10 cellular contexts compared by ENCODE assay signal in the genomic region with DNA sequence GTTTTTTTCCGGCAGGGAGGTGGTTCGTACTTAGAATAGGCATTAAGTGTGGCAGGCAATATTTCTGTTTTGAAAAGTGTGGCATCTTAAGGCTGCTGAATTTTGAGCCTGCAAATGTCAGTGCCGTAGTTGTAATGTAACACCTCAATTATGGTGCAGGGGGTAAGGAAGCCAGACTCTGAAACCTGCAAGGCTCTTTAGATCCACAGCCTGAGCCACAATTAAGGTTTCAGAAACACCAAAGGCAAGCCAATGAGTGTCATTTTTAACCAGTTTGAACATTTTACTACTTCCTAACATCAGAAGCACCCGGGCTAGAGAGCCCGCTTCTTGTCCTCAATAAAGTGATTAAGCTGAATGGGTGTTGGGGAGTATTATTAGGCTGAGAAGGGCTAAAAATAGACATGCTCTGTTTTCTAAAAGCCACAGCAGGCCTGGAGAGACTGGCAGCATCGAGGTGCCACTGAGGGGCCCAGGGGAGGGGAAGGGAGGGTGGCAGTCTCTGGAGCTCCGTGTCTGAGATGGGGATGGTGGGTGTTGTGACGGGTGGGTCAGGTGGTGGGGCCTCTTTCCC.
DNase-seq lines count a peak whose midpoint lies in the region; FAIRE-seq and TF ChIP-seq lines count a peak whose summit lies in the region.
"Had no signal": no experiment of that assay in that cellular context is flagged by ENCODE, and none has a peak within 500 bp of the region (broad histone marks: within the 10 kb centered on the region; RNA-seq: fewer than 3 reads in every experiment).

No MANE protein-coding gene starts in this region.

- H3K79me2 ChIP-seq in KMS-11 (ENCODE audit: insufficient read depth, low read depth) = no peaks in the 10 kb centered on the region

- H3K9me3 Mint-ChIP-seq in T-helper 2 cell treated with Interferon-gamma antibody and Interleukin-4, amounts not matched to agents 5 μg/mL and 100 μg/mL, for 36 hours = no peaks in the 10 kb centered on the region

- H3K36me3 ChIP-seq in KMS-11 (ENCODE audit: insufficient read depth) (no peaks in the 10 kb centered on the region), left ventricle myocardium inferior (no peaks in the 10 kb centered on the region), spleen (peaks cover 0 to 8% (median 0%) of the 10 kb centered on the region in 6 donors)

- H3K27me3 Mint-ChIP-seq in T-helper 2 cell treated with Interferon-gamma antibody and Interleukin-4, amounts not matched to agents 5 μg/mL and 100 μg/mL, for 36 hours (ENCODE audit: low read depth) = peaks cover 7% of the 10 kb centered on the region

- H3K4me1 Mint-ChIP-seq in T-helper 2 cell treated with Interferon-gamma antibody and Interleukin-4, amounts not matched to agents 5 μg/mL and 100 μg/mL, for 36 hours (ENCODE audit: low read depth) = peaks cover 70% of the 10 kb centered on the region

- H3K27me3 ChIP-seq in KMS-11 (ENCODE audit: insufficient read depth, low read depth) (no peaks in the 10 kb centered on the region), left ventricle myocardium inferior (ENCODE audit: low read depth) (no peaks in the 10 kb centered on the region), spleen (replicated peaks in 1 of 7) (no peaks in the 10 kb centered on the region)

- no peak for DNase-seq in T-helper 2 cell treated with Interferon-gamma antibody and Interleukin-4, amounts not matched to agents 5 μg/mL and 100 μg/mL, for 36 hours (ENCODE audit: low spot score)
- DNase-seq in left ventricle myocardium inferior = peak; percentile 66
- no peak for DNase-seq in spleen
- no peak for DNase-seq in GM12892 (ENCODE audit: insufficient read length)
- DNase-seq in NCI-H526 treated with DMSO at 0.1 percent for 48 hours (lab: John Stamatoyannopoulos, UW) = no peak
- no peak for DNase-seq in NCI-H446 treated with DMSO at 0.1 percent for 48 hours (lab: John Stamatoyannopoulos, UW)
- no peak for DNase-seq in SHP77 treated with DMSO at 0.1 percent for 48 hours (lab: John Stamatoyannopoulos, UW)
- DNase-seq: NCI-H146 had no signal

- H3K4me3 ChIP-seq in KMS-11 (IDR thresholded peaks at IDR 0.05; ENCODE audit: insufficient read depth, low read depth, low read length) (no peak overlapping the region), left ventricle myocardium inferior (peak overlapping the region; percentile 38), spleen (peak overlapping the region in 1 of 8 donors; percentile 35)

- H3K4me1 ChIP-seq in KMS-11 (ENCODE audit: low read depth, poor library complexity, severe bottlenecking) (peaks cover 53% of the 10 kb centered on the region), left ventricle myocardium inferior (peaks cover 100% of the 10 kb centered on the region), spleen (peaks cover 46 to 100% (median 84%) of the 10 kb centered on the region in 6 donors)

- H3K27ac Mint-ChIP-seq in T-helper 2 cell treated with Interferon-gamma antibody and Interleukin-4, amounts not matched to agents 5 μg/mL and 100 μg/mL, for 36 hours = peak overlapping the region; percentile 73

- FAIRE-seq in GM12892 (lab: Jason Lieb, UNC) = no peak
- FAIRE-seq: G401.6 had no signal

- H3K36me3 Mint-ChIP-seq in T-helper 2 cell treated with Interferon-gamma antibody and Interleukin-4, amounts not matched to agents 5 μg/mL and 100 μg/mL, for 36 hours (ENCODE audit: low read depth) = peaks cover 3% of the 10 kb centered on the region

- peak overlapping the region; percentile 74 for H3K27ac ChIP-seq in KMS-11
- peak overlapping the region; percentile 100 for H3K27ac ChIP-seq in left ventricle myocardium inferior (replicated peaks)
- peak overlapping the region; percentile 74 to 94 (median 89) for H3K27ac ChIP-seq in spleen

- peak overlapping the region; percentile 85 for H3K4me2 ChIP-seq in KMS-11

- WGBS in spleen, 5 donors = 46 to 60% (median 57%) methylated on average over 8 of the region's 8 CpGs

- peak overlapping the region; percentile 42; the same call in 1 of the 2 replicates for H2AFZ ChIP-seq in KMS-11 (ENCODE audit: low read depth)

- TF ChIP-seq CTCF in KMS-11 (conservative IDR thresholded peaks at IDR 0.05; ENCODE audit: low read depth, low read length) (no peak), left ventricle myocardium inferior (IDR thresholded peaks at IDR 0.05; ENCODE audit: borderline replicate concordance) (no peak), spleen (IDR thresholded peaks at IDR 0.05 in 8 of 11, conservative IDR thresholded peaks at IDR 0.05 in 3 of 11) (no peak)

- H3K4me3 Mint-ChIP-seq in T-helper 2 cell treated with Interferon-gamma antibody and Interleukin-4, amounts not matched to agents 5 μg/mL and 100 μg/mL, for 36 hours = peak overlapping the region; percentile 41

- intact Hi-C loops in left ventricle myocardium inferior (cut with micrococcal nuclease) (loop anchor here (10.0 kb wide), 2 partner anchors 82 to 98 kb away; no protein-coding TSS in a partner anchor), spleen (cut with DNase I; ENCODE audit: low total_unique reads) (no loop called here)

- peak overlapping the region; percentile 38; the same call in 1 of the 2 replicates for H3K9ac ChIP-seq in KMS-11

- H4K20me1 ChIP-seq in KMS-11 (ENCODE audit: insufficient read depth) = no peaks in the 10 kb centered on the region

- H3K9me3 ChIP-seq in left ventricle myocardium inferior (replicated peaks) (no peaks in the 10 kb centered on the region), spleen (no peaks in the 10 kb centered on the region)

- TF ChIP-seq POLR2A in spleen (IDR thresholded peaks at IDR 0.05) (no peak), GM12892 (IDR thresholded peaks at IDR 0.05; ENCODE audit: low read depth, low read length) (no peak)
